Comparison of ENCODE assay signal across 9 cellular contexts in the genomic region with DNA sequence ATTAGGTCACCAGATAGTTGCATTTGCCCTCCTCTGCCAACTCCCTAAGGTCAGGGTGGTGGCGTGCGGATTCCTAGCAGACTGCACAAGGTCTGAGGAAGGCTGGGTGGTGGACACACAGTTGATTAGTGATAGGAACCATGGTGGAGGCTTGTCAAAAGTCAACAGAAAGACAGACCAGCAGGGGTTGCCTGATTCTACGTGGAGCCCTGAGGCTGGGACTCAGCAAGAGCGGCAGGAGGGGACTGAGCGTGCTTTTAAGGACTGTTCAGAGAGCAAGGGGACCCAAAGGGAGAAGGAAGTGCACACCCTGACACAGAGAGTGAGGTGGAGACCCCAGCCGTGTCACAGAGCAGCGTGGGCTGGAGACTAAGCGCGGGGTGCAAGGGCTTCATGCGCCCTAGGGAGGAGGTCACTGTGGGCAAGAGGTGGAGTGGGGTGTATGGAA.
DNase-seq lines count a peak whose midpoint lies in the region; ATAC-seq and TF ChIP-seq lines count a peak whose summit lies in the region.
"Had no signal": no experiment of that assay in that cellular context is flagged by ENCODE, and none has a peak within 500 bp of the region (broad histone marks: within the 10 kb centered on the region; RNA-seq: fewer than 3 reads in every experiment).

No MANE protein-coding gene starts in this region.

- no peak overlapping the region for H3K23ac ChIP-seq in mesendoderm (ENCODE audit: low read length)

- peak overlapping the region; percentile 7 for H3K18ac ChIP-seq in mesendoderm (ENCODE audit: low read length)

- H3K27me3 ChIP-seq in mesendoderm (ENCODE audit: insufficient read depth, low read length, poor library complexity) (no peaks in the 10 kb centered on the region), aorta (ENCODE audit: control insufficient read depth in 1 of 2, insufficient read depth in 2 of 2, low read length in 1 of 2) (no peaks in the 10 kb centered on the region)
- H3K27me3 ChIP-seq: BE2C had no signal

- DNase-seq in stimulated activated CD4-positive, alpha-beta T cell treated with anti-CD3 and anti-CD28 coated beads, Interleukin-4, amount 100 ng/mL, for 1 hour = peak; percentile 21
- no peak for DNase-seq in stimulated activated CD4-positive, alpha-beta T cell treated with anti-CD3 and anti-CD28 coated beads, Interleukin-15, amount 100 ng/mL, for 24 hours
- DNase-seq in activated naive CD4-positive, alpha-beta T cell treated with anti-CD3 and anti-CD28 coated beads, Interleukin-2, amount 50 U/mL, for 16 hours = peak; percentile 23
- peak; percentile 53 for DNase-seq in mesendoderm
- no peak for DNase-seq in aorta
- DNase-seq: BE2C had no signal

- H3K4me3 ChIP-seq in mesendoderm (ENCODE audit: low read length) (no peak overlapping the region), aorta (ENCODE audit: low read length in 2 of 2) (no peak overlapping the region)

- intact Hi-C loops in aorta (cut with DNase I) = loop anchor here in 1 of 2 donors (2.0 kb wide), 1 partner anchor 1254 kb away; no protein-coding TSS in a partner anchor

- peak overlapping the region; percentile 43 for H3K9ac ChIP-seq in mesendoderm (ENCODE audit: low read length)

- no peak overlapping the region for H4K8ac ChIP-seq in mesendoderm (ENCODE audit: low read depth, low read length)

- WGBS in mesendoderm (ENCODE audit: extremely low coverage, insufficient coverage, low lambda C conversion rate) = no CpG with 5 or more reads among the region's 10 CpGs
- 94 to 99% methylated on average over 10 of the region's 10 CpGs for WGBS in aorta, 2 donors

- H3K9me3 ChIP-seq in aorta (ENCODE audit: control insufficient read depth, low read length) = peaks cover 3% of the 10 kb centered on the region
- H3K9me3 ChIP-seq: BE2C had no signal

- H3K79me1 ChIP-seq in mesendoderm (ENCODE audit: low read length) = no peaks in the 10 kb centered on the region

- H3K36me3 ChIP-seq in mesendoderm (ENCODE audit: control insufficient read depth, insufficient read depth, low read length) (no peaks in the 10 kb centered on the region), aorta (ENCODE audit: control insufficient read depth in 1 of 2, insufficient read depth in 2 of 2, low read length in 1 of 2) (no peaks in the 10 kb centered on the region)
- H3K36me3 ChIP-seq: BE2C had no signal

- peak overlapping the region; percentile 30 for H3K4me2 ChIP-seq in mesendoderm (ENCODE audit: low read length)

- no peak overlapping the region for H2AK5ac ChIP-seq in mesendoderm (ENCODE audit: low read length)

- H2BK5ac ChIP-seq in mesendoderm (ENCODE audit: low read length) = no peak overlapping the region

- no peak overlapping the region for H4K5ac ChIP-seq in mesendoderm (ENCODE audit: low read length)

- peak overlapping the region; percentile 74 for H3K56ac ChIP-seq in mesendoderm (ENCODE audit: low read length)

- H2BK120ac ChIP-seq in mesendoderm (ENCODE audit: low read depth, low read length) = peak overlapping the region; percentile 62

- H3K27ac ChIP-seq in mesendoderm (ENCODE audit: low read depth, low read length) = peak overlapping the region; percentile 67
- H3K27ac ChIP-seq in aorta (ENCODE audit: low read depth in 1 of 2, low read length in 2 of 2) = no peak overlapping the region

- no peaks in the 10 kb centered on the region for H3K79me2 ChIP-seq in mesendoderm (ENCODE audit: control insufficient read depth, insufficient read depth, low read length)

- H3K4me1 ChIP-seq in mesendoderm (ENCODE audit: control insufficient read depth, low read depth, low read length) (peaks cover 2% of the 10 kb centered on the region), aorta (ENCODE audit: control insufficient read depth in 1 of 2, insufficient read depth in 2 of 2, low read length in 2 of 2) (no peaks in the 10 kb centered on the region)
- H3K4me1 ChIP-seq: BE2C had no signal

- H3K4ac ChIP-seq in mesendoderm (ENCODE audit: low read depth, low read length) = peak overlapping the region; percentile 82

- H2BK15ac ChIP-seq in mesendoderm (replicated peaks; ENCODE audit: low read depth) = no peak overlapping the region

- peak; percentile 26 for ATAC-seq in aorta (ENCODE audit: low FRiP score)
- no peak for ATAC-seq in HG03045 (IDR thresholded peaks at IDR 0.05; ENCODE audit: unreplicated experiment)
- no peak for ATAC-seq in SK-N-SH treated with all-trans-retinoic acid at 6 μM for 48 hours
- ATAC-seq in GM21717 (IDR thresholded peaks at IDR 0.05; ENCODE audit: unreplicated experiment) = no peak

TF ChIP-seq in SK-N-SH treated with all-trans-retinoic acid at 6 μM for 48 hours, 23 proteins besides CTCF, POLR2A, EP300 and RAD21:
- TF ChIP-seq ZC3H10 (CRISPR knock-in tag; IDR thresholded peaks at IDR 0.05) (no peak), BACH2 (CRISPR knock-in tag; IDR thresholded peaks at IDR 0.05; ENCODE audit: borderline replicate concordance) (no peak), ZNF565 (CRISPR knock-in tag; conservative IDR thresholded peaks at IDR 0.05; ENCODE audit: low read depth) (no peak), ZFP3 (CRISPR knock-in tag; IDR thresholded peaks at IDR 0.05) (no peak), PPARA (CRISPR knock-in tag; IDR thresholded peaks at IDR 0.05; ENCODE audit: borderline replicate concordance) (no peak), CSDC2 (CRISPR knock-in tag; IDR thresholded peaks at IDR 0.05) (no peak), OSR1 (CRISPR knock-in tag; IDR thresholded peaks at IDR 0.05) (no peak), ZNF8 (CRISPR knock-in tag; IDR thresholded peaks at IDR 0.05) (no peak), GLIS3 (CRISPR knock-in tag; IDR thresholded peaks at IDR 0.05) (no peak), ESRRG (CRISPR knock-in tag; IDR thresholded peaks at IDR 0.05) (no peak)
- TF ChIP-seq, protein P1, sequence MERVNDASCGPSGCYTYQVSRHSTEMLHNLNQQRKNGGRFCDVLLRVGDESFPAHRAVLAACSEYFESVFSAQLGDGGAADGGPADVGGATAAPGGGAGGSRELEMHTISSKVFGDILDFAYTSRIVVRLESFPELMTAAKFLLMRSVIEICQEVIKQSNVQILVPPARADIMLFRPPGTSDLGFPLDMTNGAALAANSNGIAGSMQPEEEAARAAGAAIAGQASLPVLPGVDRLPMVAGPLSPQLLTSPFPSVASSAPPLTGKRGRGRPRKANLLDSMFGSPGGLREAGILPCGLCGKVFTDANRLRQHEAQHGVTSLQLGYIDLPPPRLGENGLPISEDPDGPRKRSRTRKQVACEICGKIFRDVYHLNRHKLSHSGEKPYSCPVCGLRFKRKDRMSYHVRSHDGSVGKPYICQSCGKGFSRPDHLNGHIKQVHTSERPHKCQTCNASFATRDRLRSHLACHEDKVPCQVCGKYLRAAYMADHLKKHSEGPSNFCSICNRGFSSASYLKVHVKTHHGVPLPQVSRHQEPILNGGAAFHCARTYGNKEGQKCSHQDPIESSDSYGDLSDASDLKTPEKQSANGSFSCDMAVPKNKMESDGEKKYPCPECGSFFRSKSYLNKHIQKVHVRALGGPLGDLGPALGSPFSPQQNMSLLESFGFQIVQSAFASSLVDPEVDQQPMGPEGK (CRISPR knock-in tag; IDR thresholded peaks at IDR 0.05; ENCODE audit: borderline replicate concordance) = no peak
TF ChIP-seq in SK-N-SH treated with all-trans-retinoic acid at 6 μM for 48 hours: peak in this region for 0.

Comparison
In these comparisons a context has a peak if more than half of its experiments do, and no peak if none do; other contexts are left out.
1. DNase-seq: peak in stimulated activated CD4-positive, alpha-beta T cell treated with anti-CD3 and anti-CD28 coated beads, Interleukin-4, amount 100 ng/mL, for 1 hour (single experiment), activated naive CD4-positive, alpha-beta T cell treated with anti-CD3 and anti-CD28 coated beads, Interleukin-2, amount 50 U/mL, for 16 hours (single experiment) and mesendoderm (single experiment); none in stimulated activated CD4-positive, alpha-beta T cell treated with anti-CD3 and anti-CD28 coated beads, Interleukin-15, amount 100 ng/mL, for 24 hours (single experiment) and aorta (0 of 2).